In genomic region chr17:8872705-8873426, GRCh38 we compare ENCODE assay signal across 18 cellular contexts. TPM values are rescaled to one million over a fixed set of nuclear protein-coding genes. Genes with fewer than 3 reads are reported as not detected.
DNase-seq lines count a peak whose midpoint lies in the region; ATAC-seq and TF ChIP-seq lines count a peak whose summit lies in the region.
"Had no signal": no experiment of that assay in that cellular context is flagged by ENCODE, and none has a peak within 500 bp of the region (broad histone marks: within the 10 kb centered on the region; RNA-seq: fewer than 3 reads in every experiment).

No MANE protein-coding gene starts in this region.

- no peak for ATAC-seq in GM18858 (IDR thresholded peaks at IDR 0.05; ENCODE audit: unreplicated experiment)
- ATAC-seq: SK-N-SH treated with all-trans-retinoic acid at 6 μM for 48 hours had no signal

- no peak for TF ChIP-seq POLR2A in erythroblast (IDR thresholded peaks at IDR 0.05; ENCODE audit: low read length)

- peak overlapping the region; percentile 90 for H2BK120ac ChIP-seq in mesendoderm (ENCODE audit: low read depth, low read length)

- H3K4ac ChIP-seq in mesendoderm (ENCODE audit: low read depth, low read length), result peak overlapping the region; percentile 21

- H3K36me3 Mint-ChIP-seq in chondrocyte (ENCODE audit: low read depth), result peaks cover 2% of the 10 kb centered on the region

- no peak for TF ChIP-seq CTCF in 22Rv1 (IDR thresholded peaks at IDR 0.05)
- no peak for TF ChIP-seq CTCF in chondrocyte (IDR thresholded peaks at IDR 0.05)

- H3K79me2 ChIP-seq in mesendoderm (ENCODE audit: control insufficient read depth, insufficient read depth, low read length), result no peaks in the 10 kb centered on the region

- H3K27ac ChIP-seq in 22Rv1 (0 out of 2 replicates have a peak overlapping the region, but pooled peaks have one; percentile 17), BLaER1 (peak overlapping the region; percentile 47), mesendoderm (ENCODE audit: low read depth, low read length) (no peak overlapping the region)

- H2AK5ac ChIP-seq in mesendoderm (ENCODE audit: low read length), result peak overlapping the region; percentile 84

- H4K8ac ChIP-seq in mesendoderm (ENCODE audit: low read depth, low read length), result peak overlapping the region; percentile 0

- peaks cover 3% of the 10 kb centered on the region for H3K9me3 Mint-ChIP-seq in chondrocyte (ENCODE audit: low read depth)
- H3K9me3 Mint-ChIP-seq: CD4-positive, alpha-beta memory T cell had no signal

- H3K4me3 Mint-ChIP-seq in chondrocyte (ENCODE audit: unreplicated experiment), result no peak overlapping the region
- H3K4me3 Mint-ChIP-seq: B cell; CD4-positive, alpha-beta memory T cell had no signal

- peaks cover 32% of the 10 kb centered on the region for H3K27me3 Mint-ChIP-seq in chondrocyte (ENCODE audit: low read depth)
- H3K27me3 Mint-ChIP-seq: B cell; CD4-positive, alpha-beta memory T cell had no signal

- peaks cover 32% of the 10 kb centered on the region for H3K4me1 ChIP-seq in BLaER1
- peaks cover 15% of the 10 kb centered on the region for H3K4me1 ChIP-seq in mesendoderm (ENCODE audit: control insufficient read depth, low read depth, low read length)

- no peak overlapping the region for H3K4me3 ChIP-seq in BLaER1
- H3K4me3 ChIP-seq in mesendoderm (ENCODE audit: low read length), result no peak overlapping the region

- H4K5ac ChIP-seq in mesendoderm (ENCODE audit: low read length), result peak overlapping the region; percentile 33

- peak overlapping the region; percentile 51 for H3K56ac ChIP-seq in mesendoderm (ENCODE audit: low read length)

- no peak overlapping the region for H3K27ac Mint-ChIP-seq in chondrocyte (ENCODE audit: unreplicated experiment)
- H3K27ac Mint-ChIP-seq: B cell had no signal

- H3K9ac ChIP-seq in BLaER1 (peak overlapping the region; percentile 43; the same call in 1 of the 2 replicates), mesendoderm (ENCODE audit: low read length) (peak overlapping the region; percentile 4)

- peaks cover 2% of the 10 kb centered on the region; the same call in 1 of the 2 replicates for H3K36me3 ChIP-seq in BLaER1
- H3K36me3 ChIP-seq in mesendoderm (ENCODE audit: control insufficient read depth, insufficient read depth, low read length), result no peaks in the 10 kb centered on the region

- no peaks in the 10 kb centered on the region for H3K27me3 ChIP-seq in BLaER1
- H3K27me3 ChIP-seq in mesendoderm (ENCODE audit: insufficient read depth, low read length, poor library complexity), result no peaks in the 10 kb centered on the region

- H3K18ac ChIP-seq in mesendoderm (ENCODE audit: low read length), result peak overlapping the region; percentile 88

- no peaks in the 10 kb centered on the region for H4K20me1 ChIP-seq in BLaER1

- peak overlapping the region; percentile 100 for H2BK5ac ChIP-seq in mesendoderm (ENCODE audit: low read length)

- H3K4me2 ChIP-seq in BLaER1, result peak overlapping the region; percentile 79
- no peak overlapping the region for H3K4me2 ChIP-seq in mesendoderm (ENCODE audit: low read length)

- WGBS in mesendoderm (ENCODE audit: extremely low coverage, insufficient coverage, low lambda C conversion rate), result no CpG with 5 or more reads among the region's 16 CpGs

- DNase-seq in chondrocyte (ENCODE audit: low spot score) (peak; percentile 32), mesendoderm (no peak), DMS79 (lab: John Stamatoyannopoulos, UW) (no peak), erythroblast (lab: John Stamatoyannopoulos, UW) (no peak)
- DNase-seq: CD4-positive, alpha-beta memory T cell; Karpas-422; MM.1S; NCI-H1092 treated with DMSO at 0.1 percent for 48 hours; NCI-H1694; NCI-H2227 treated with DMSO at 0.1 percent for 48 hours; NCI-H524 had no signal

- no peaks in the 10 kb centered on the region for H3K9me3 ChIP-seq in BLaER1

- H3K23ac ChIP-seq in mesendoderm (ENCODE audit: low read length), result no peak overlapping the region

- no peaks in the 10 kb centered on the region for H3K79me1 ChIP-seq in mesendoderm (ENCODE audit: low read length)

- no peak overlapping the region for H2BK15ac ChIP-seq in mesendoderm (replicated peaks; ENCODE audit: low read depth)

- no peaks in the 10 kb centered on the region for H3K4me1 Mint-ChIP-seq in chondrocyte (ENCODE audit: low read depth)

RNA-seq across cellular contexts. Expression of gene PIK3R6, which starts 5.4 kb away (rescaled TPM):
- not detected in 3 replicates for total RNA-seq in chondrocyte
- polyA plus RNA-seq in mesendoderm (2013, experiment 1 of 2), result 0.01 TPM
- 0.03 TPM for polyA plus RNA-seq in mesendoderm (2013, experiment 2 of 2)
- total RNA-seq: G401 had no signal
- polyA plus RNA-seq: AG04450 had no signal
